ENCODE assay signal across 8 cellular contexts in genomic region chr18:12839526-12840196, GRCh38. TPM values are rescaled to one million over a fixed set of nuclear protein-coding genes. Genes with fewer than 3 reads are reported as not detected.
DNase-seq lines count a peak whose midpoint lies in the region; ATAC-seq, FAIRE-seq and TF ChIP-seq lines count a peak whose summit lies in the region.

No MANE protein-coding gene starts in this region.

- peaks cover 92% of the 10 kb centered on the region for H3K79me2 ChIP-seq in Karpas-422 (ENCODE audit: low read length)

- H3K9me3 ChIP-seq in Karpas-422 (ENCODE audit: low read length), result no peaks in the 10 kb centered on the region
- no peaks in the 10 kb centered on the region for H3K9me3 ChIP-seq in adipocyte (ENCODE audit: control insufficient read depth, low read length)

- H3K9me3 Mint-ChIP-seq in naive B cell, result no peaks in the 10 kb centered on the region

- TF ChIP-seq POLR2A in GM12892 (IDR thresholded peaks at IDR 0.05; ENCODE audit: low read depth, low read length), result no peak

- peaks cover 37% of the 10 kb centered on the region for H4K20me1 ChIP-seq in Karpas-422 (ENCODE audit: insufficient read depth, low read depth, low read length)

- H3K4me3 ChIP-seq in Karpas-422 (ENCODE audit: low read length) (peak overlapping the region; percentile 36), adipocyte (ENCODE audit: low read length) (peak overlapping the region; percentile 58)

- peaks cover 37 to 50% (median 47%) of the 10 kb centered on the region in 3 donors for H3K4me1 Mint-ChIP-seq in naive B cell

- H3K27ac Mint-ChIP-seq in naive B cell, result peak overlapping the region; percentile 49 to 89 (median 70)

- no peak for DNase-seq in GM12892 (ENCODE audit: insufficient read length)
- peak; percentile 65 for DNase-seq in Karpas-422
- DNase-seq in adipocyte (ENCODE audit: low read depth), result peak; percentile 40
- DNase-seq in naive B cell, result peak; percentile 40
- DNase-seq in dermis blood vessel endothelial cell, result no peak
- no peak for DNase-seq in substantia nigra (lab: John Stamatoyannopoulos, UW)
- DNase-seq in OCI-M2 (lab: John Stamatoyannopoulos, UW; ENCODE audit: unreplicated experiment), result no peak

- H3K9ac ChIP-seq in Karpas-422 (ENCODE audit: low read length) (peak overlapping the region; percentile 31), adipocyte (ENCODE audit: low read length) (peak overlapping the region; percentile 45)

- peaks cover 50% of the 10 kb centered on the region for H3K4me1 ChIP-seq in Karpas-422 (ENCODE audit: low read length)
- H3K4me1 ChIP-seq in adipocyte (ENCODE audit: control insufficient read depth, insufficient read depth, low read length), result peaks cover 38% of the 10 kb centered on the region

- H3K27ac ChIP-seq in Karpas-422 (ENCODE audit: low read length) (peak overlapping the region; percentile 83), substantia nigra (ENCODE audit: low read depth, low read length, poor library complexity, severe bottlenecking) (no peak overlapping the region)

- peak overlapping the region; percentile 32 to 70 (median 64) for H3K4me3 Mint-ChIP-seq in naive B cell

- ATAC-seq in GM21737 (IDR thresholded peaks at IDR 0.05; ENCODE audit: unreplicated experiment) (peak; percentile 69), naive B cell (ENCODE audit: low read depth in 2 of 2) (peak; percentile 71 to 73)

- FAIRE-seq in GM12892 (lab: Jason Lieb, UNC), result peak; percentile 92

- no peak overlapping the region for H2AFZ ChIP-seq in Karpas-422 (ENCODE audit: low read length)

- H3K4me2 ChIP-seq in Karpas-422 (ENCODE audit: low read depth, low read length, poor library complexity, severe bottlenecking), result peak overlapping the region; percentile 71

- H3K9me2 ChIP-seq in Karpas-422 (replicated peaks; ENCODE audit: insufficient read depth, low read length), result no peaks in the 10 kb centered on the region

- H3K27me3 ChIP-seq in Karpas-422 (ENCODE audit: low read length), result no peaks in the 10 kb centered on the region
- no peaks in the 10 kb centered on the region for H3K27me3 ChIP-seq in adipocyte (replicated peaks; ENCODE audit: control insufficient read depth, insufficient read depth, low read length)

- H3K36me3 ChIP-seq in Karpas-422 (ENCODE audit: insufficient read depth, low read length) (peaks cover 21% of the 10 kb centered on the region; the same call in 1 of the 2 replicates), adipocyte (ENCODE audit: control insufficient read depth, insufficient read depth, low read length, severe bottlenecking) (no peaks in the 10 kb centered on the region)

- no peaks in the 10 kb centered on the region for H3K27me3 Mint-ChIP-seq in naive B cell

- H3K36me3 Mint-ChIP-seq in naive B cell, result no peaks in the 10 kb centered on the region

RNA-seq across cellular contexts. Expression of gene PTPN2, which starts 44.4 kb away (rescaled TPM):
- 37.5 TPM for polyA plus RNA-seq in GM12892 (2012; ENCODE audit: missing spikeins)
- 72.2 and 85.2 TPM in 2 replicates for total RNA-seq in Karpas-422 (2014; rRNA removed; shearing (Covaris generic); ENCODE audit: low replicate concordance)
- polyA plus RNA-seq in naive B cell (ENCODE audit: low read depth in 6 of 6), result 100 to 1,000 TPM in 2 of 6 donors, 10 to 100 TPM in 4; 84.6 to 112 (median 99.1) TPM
- total RNA-seq in dermis blood vessel endothelial cell, result 21.3 and 31.4 TPM in 2 replicates

Comparison
In these comparisons a context has a peak if more than half of its experiments do, and no peak if none do; other contexts are left out.
1. DNase-seq: peak in Karpas-422 (single experiment), adipocyte (single experiment) and naive B cell (single experiment); none in GM12892 (single experiment), dermis blood vessel endothelial cell (single experiment), substantia nigra (0 of 49) and OCI-M2 (single experiment).